ENCODE assay signal across 8 cellular contexts in genomic region chr11:70397336-70397982, GRCh38. TPM values are rescaled to one million over a fixed set of nuclear protein-coding genes. Genes with fewer than 3 reads are reported as not detected.
DNase-seq lines count a peak whose midpoint lies in the region; ATAC-seq and TF ChIP-seq lines count a peak whose summit lies in the region.

No MANE protein-coding gene starts in this region.

- H3K9ac ChIP-seq in NT2/D1 (ENCODE audit: insufficient read length, low read depth): peak overlapping the region; percentile 92

- no peak for DNase-seq in heart left ventricle
- DNase-seq in cardiac septum (ENCODE audit: low spot score): no peak
- no peak for DNase-seq in NT2/D1 (ENCODE audit: low read depth, low spot score)
- no peak for DNase-seq in breast epithelium (ENCODE audit: low spot score in 2 of 2)
- no peak for DNase-seq in lower lobe of right lung
- DNase-seq in type B pancreatic cell (ENCODE audit: extremely low spot score, unreplicated experiment): no peak

- H3K4me1 ChIP-seq in heart left ventricle: peaks cover 3 to 45% (median 27%) of the 10 kb centered on the region in 12 donors
- peaks cover 8% of the 10 kb centered on the region for H3K4me1 ChIP-seq in NT2/D1 (ENCODE audit: insufficient read depth, insufficient read length)
- peaks cover 0 to 12% of the 10 kb centered on the region in 2 donors for H3K4me1 ChIP-seq in breast epithelium
- peaks cover 36% of the 10 kb centered on the region for H3K4me1 ChIP-seq in lower lobe of right lung

- TF ChIP-seq POLR2A in heart left ventricle (IDR thresholded peaks at IDR 0.05) (no peak), breast epithelium (IDR thresholded peaks at IDR 0.05) (no peak)

- H3K4me3 Mint-ChIP-seq in type B pancreatic cell: peak overlapping the region; percentile 97

- H3K9me3 ChIP-seq in heart left ventricle (no peaks in the 10 kb centered on the region), NT2/D1 (ENCODE audit: insufficient read depth, low read length) (no peaks in the 10 kb centered on the region), breast epithelium (no peaks in the 10 kb centered on the region), lower lobe of right lung (no peaks in the 10 kb centered on the region)

- H3K36me3 Mint-ChIP-seq in type B pancreatic cell: peaks cover 18% of the 10 kb centered on the region

- H3K27me3 Mint-ChIP-seq in type B pancreatic cell: no peaks in the 10 kb centered on the region

- no peaks in the 10 kb centered on the region for H3K9me3 Mint-ChIP-seq in type B pancreatic cell

- peak overlapping the region; percentile 87 for H3K27ac Mint-ChIP-seq in type B pancreatic cell

- H3K27me3 ChIP-seq in heart left ventricle (peaks cover 0 to 52% (median 0%) of the 10 kb centered on the region in 9 donors), NT2/D1 (ENCODE audit: insufficient read depth, insufficient read length) (no peaks in the 10 kb centered on the region), breast epithelium (no peaks in the 10 kb centered on the region), lower lobe of right lung (ENCODE audit: low read depth) (peaks cover 15% of the 10 kb centered on the region)

- intact Hi-C loops in heart left ventricle (cut with DNase I): loop anchor here in 3 of 10 donors (5.0 to 10.0 kb wide), 2 partner anchors 123 to 125 kb away; partner anchors contain the start of gene PPFIA1 (in 3 of the 3)
- intact Hi-C loops in cardiac septum (cut with DNase I): loop anchor here (5.0 kb wide), 1 partner anchor 125 kb away; the partner anchor contains the start of gene PPFIA1
- intact Hi-C loops in breast epithelium (cut with DNase I; ENCODE audit: low total_unique reads): no loop called here
- intact Hi-C loops in lower lobe of right lung (cut with DNase I): no loop called here

- H3K4me3 ChIP-seq in heart left ventricle (peak overlapping the region; percentile 63 to 98 (median 86)), NT2/D1 (ENCODE audit: insufficient read length, low read depth) (peak overlapping the region; percentile 66), breast epithelium (peak overlapping the region; percentile 96 to 99 (median 97)), lower lobe of right lung (peak overlapping the region; percentile 88)

- ATAC-seq in heart left ventricle (no peak), lower lobe of right lung (peak; percentile 1 to 2), HG03039 (IDR thresholded peaks at IDR 0.05; ENCODE audit: unreplicated experiment) (no peak), HG02642 (IDR thresholded peaks at IDR 0.05; ENCODE audit: poor library complexity, unreplicated experiment) (no peak)

- H3K36me3 ChIP-seq in heart left ventricle: peaks cover 0 to 2% (median 0%) of the 10 kb centered on the region in 9 donors
- H3K36me3 ChIP-seq in NT2/D1 (ENCODE audit: insufficient read depth, insufficient read length, low read length): peaks cover 37% of the 10 kb centered on the region
- H3K36me3 ChIP-seq in breast epithelium: no peaks in the 10 kb centered on the region
- H3K36me3 ChIP-seq in lower lobe of right lung: no peaks in the 10 kb centered on the region

- H3K4me1 Mint-ChIP-seq in type B pancreatic cell (ENCODE audit: unreplicated experiment): peaks cover 18% of the 10 kb centered on the region

- WGBS in heart left ventricle, 4 donors: 36 to 49% (median 45%) methylated on average over 18 of the region's 18 CpGs

- peak overlapping the region in 9 of 12 donors; percentile 77 to 93 (median 88) for H3K27ac ChIP-seq in heart left ventricle
- peak overlapping the region; percentile 95 for H3K27ac ChIP-seq in breast epithelium
- H3K27ac ChIP-seq in lower lobe of right lung: peak overlapping the region; percentile 84

- no peak for TF ChIP-seq CTCF in heart left ventricle (IDR thresholded peaks at IDR 0.05)
- TF ChIP-seq CTCF in breast epithelium (IDR thresholded peaks at IDR 0.05): no peak
- no peak for TF ChIP-seq CTCF in lower lobe of right lung (IDR thresholded peaks at IDR 0.05)
- no peak for TF ChIP-seq CTCF in type B pancreatic cell (conservative IDR thresholded peaks at IDR 0.05)

RNA-seq across cellular contexts. Expression of gene CTTN, which starts 0.9 kb away (rescaled TPM):
- total RNA-seq in heart left ventricle: 100 to 1,000 TPM; 109 to 186 (median 143) TPM
- polyA plus RNA-seq in heart left ventricle: 100 to 1,000 TPM in 1 of 2 donors, 10 to 100 TPM in 1; 77.3 to 100 TPM
- total RNA-seq in cardiac septum: 171 TPM
- 100 to 1,000 TPM; 283 to 306 (median 285) TPM for total RNA-seq in breast epithelium
- 145 TPM for total RNA-seq in lower lobe of right lung
- 211 and 264 TPM in 2 replicates for total RNA-seq in type B pancreatic cell (ENCODE audit: low replicate concordance)

Comparison
In these comparisons a context has a peak if more than half of its experiments do, and no peak if none do; other contexts are left out.
1. ATAC-seq: peak in lower lobe of right lung (2 of 2); none in heart left ventricle (0 of 4), HG03039 (single experiment) and HG02642 (single experiment).
2. Peak in every context shown above with its lines, with median percentiles within 50 percentile points of each other: H3K27ac ChIP-seq and H3K4me3 ChIP-seq.